ENCODE assay signal across 22 cellular contexts in the genomic region with DNA sequence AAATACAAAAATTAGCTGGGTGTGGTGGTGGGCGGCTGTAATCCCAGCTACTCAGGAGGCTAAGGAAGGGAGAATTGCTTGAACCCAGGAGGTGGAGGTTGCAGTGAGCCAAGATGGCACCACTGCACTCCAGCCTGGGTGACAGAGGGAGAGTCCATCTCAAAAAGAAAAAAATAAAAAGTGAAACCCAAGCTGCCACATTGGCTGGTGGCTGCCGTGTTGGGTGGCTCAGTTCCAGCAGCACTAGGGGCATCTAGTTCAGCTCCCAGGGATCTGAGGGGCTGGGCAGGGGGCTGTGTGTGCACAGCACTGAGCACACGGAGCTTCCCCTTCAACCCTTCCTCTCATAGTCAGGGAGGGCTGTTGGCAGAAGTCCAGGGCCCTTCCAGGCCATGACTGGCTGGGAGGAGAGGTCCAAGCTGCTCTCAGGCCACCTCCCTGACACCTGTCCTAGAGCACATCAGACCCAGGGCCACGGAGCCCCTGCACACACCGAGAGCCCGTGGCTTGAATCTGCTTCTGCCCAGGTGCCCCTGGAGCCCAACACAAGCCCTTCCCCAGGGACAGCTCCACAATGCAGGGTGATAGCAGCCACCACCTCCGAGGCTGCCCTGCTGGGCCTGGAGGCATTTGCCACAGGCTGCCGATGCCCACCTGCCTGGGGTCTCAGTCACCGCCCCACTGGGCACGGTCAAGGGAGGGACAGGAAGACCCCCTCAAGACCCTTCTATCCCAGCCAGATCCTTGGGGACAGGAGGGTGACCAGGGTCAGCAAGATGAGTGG. TPM values are rescaled to one million over a fixed set of nuclear protein-coding genes. Genes with fewer than 3 reads are reported as not detected.
"Had no signal": no experiment of that assay in that cellular context is flagged by ENCODE, and none has a peak within 500 bp of the region (broad histone marks: within the 10 kb centered on the region; RNA-seq: fewer than 3 reads in every experiment).

No MANE protein-coding gene starts in this region.

- H3K9ac ChIP-seq: KMS-11 had no signal

- H3K4me3 ChIP-seq: colonic mucosa, SJSA1 had no signal

- H3K36me3 ChIP-seq: colonic mucosa, SJSA1 had no signal

- H3K27me3 ChIP-seq: colonic mucosa, SJSA1 had no signal

- H3K27ac ChIP-seq: colonic mucosa, KMS-11, SJSA1 had no signal

- ATAC-seq: activated CD4-positive, CD25-positive, alpha-beta regulatory T cell treated with anti-CD3 and anti-CD28 coated beads, Interleukin-2, amount 50 U/mL, for 24 hours; activated CD8-positive, alpha-beta T cell treated with anti-CD3 and anti-CD28 coated beads for 36 hours; activated T-cell treated with anti-CD3 and anti-CD28 coated beads, Interleukin-2, amount 50 U/mL, for 72 hours; PC-3; SK-N-SH treated with all-trans-retinoic acid at 6 μM for 48 hours had no signal

- H3K9me3 ChIP-seq: colonic mucosa, SJSA1 had no signal

- H3K4me1 ChIP-seq: colonic mucosa, SJSA1 had no signal

- DNase-seq: activated CD4-positive, alpha-beta T cell treated with anti-CD3 and anti-CD28 coated beads for 4 hours; activated CD8-positive, alpha-beta memory T cell treated with anti-CD3 and anti-CD28 coated beads, Interleukin-2, amount 50 U/mL, for 4 hours; activated CD8-positive, alpha-beta T cell treated with anti-CD3 and anti-CD28 coated beads for 36 hours; activated gamma-delta T cell treated with Interleukin-2 at 50 U/mL for 16 hours; activated naive CD4-positive, alpha-beta T cell treated with anti-CD3 and anti-CD28 coated beads, Interleukin-2, amount 10 ng/mL, durations not matched to agents 7 days and 5 days; activated naive CD8-positive, alpha-beta T cell treated with anti-CD3 and anti-CD28 coated beads for 36 hours; activated T-cell treated with anti-CD3 and anti-CD28 coated beads, Interleukin-2, amount 50 U/mL, for 72 hours; cerebellar nuclear complex; colonic mucosa; NCI-H1105; NCI-H1436; NCI-H187 treated with DMSO at 0.1 percent for 48 hours; NCI-H2081 treated with DMSO at 0.1 percent for 48 hours; NCI-H446; NCI-H82; PC-3 had no signal

- FAIRE-seq: RCC 7860 had no signal

- H3K4me2 ChIP-seq: KMS-11 had no signal

RNA-seq across cellular contexts. Expression of a gene that starts 58.8 kb away (rescaled TPM):
- total RNA-seq: MCF 10A, PC-3 had no signal
